10 cellular contexts compared by ENCODE assay signal in the genomic region with DNA sequence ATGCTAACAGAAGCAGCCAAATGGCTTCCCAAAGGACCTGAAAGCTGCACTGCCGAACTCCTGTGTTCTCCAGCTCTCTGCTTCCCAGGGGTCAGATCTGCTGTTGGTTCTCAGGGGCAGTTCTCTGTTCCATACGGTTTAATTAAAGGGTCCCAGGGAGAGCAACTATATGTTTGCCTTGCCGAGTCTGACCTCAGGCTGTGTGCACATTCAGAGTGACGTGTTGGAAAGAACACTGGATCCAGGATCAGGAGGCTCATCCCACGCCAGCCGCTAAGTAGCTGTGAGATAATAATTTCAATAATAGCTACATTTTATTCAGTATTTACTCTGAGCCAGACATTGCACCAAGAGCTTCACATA. TPM values are rescaled to one million over a fixed set of nuclear protein-coding genes. Genes with fewer than 3 reads are reported as not detected.
DNase-seq lines count a peak whose midpoint lies in the region; ATAC-seq, FAIRE-seq and TF ChIP-seq lines count a peak whose summit lies in the region.
"Had no signal": no experiment of that assay in that cellular context is flagged by ENCODE, and none has a peak within 500 bp of the region (broad histone marks: within the 10 kb centered on the region; RNA-seq: fewer than 3 reads in every experiment).

No MANE protein-coding gene starts in this region.

- no peak overlapping the region for H3K27ac ChIP-seq in BLaER1 treated with 17β-estradiol and CSF1 and Interleukin-3, amounts not matched to agents 10 nM and 100 nM
- no peak overlapping the region for H3K27ac ChIP-seq in endodermal cell (ENCODE audit: low read depth, low read length)
- H3K27ac ChIP-seq: lower lobe of right lung had no signal

- H3K4me3 Mint-ChIP-seq in endodermal cell (no peak overlapping the region), nephron (peak overlapping the region in 1 of 3 experiments; percentile 62)
- H3K4me3 Mint-ChIP-seq: activated naive CD8-positive, alpha-beta T cell treated with anti-CD3 and anti-CD28 coated beads, Interleukin-2, amount 50 U/mL, for 24 hours had no signal

- H3K27me3 Mint-ChIP-seq in endodermal cell (ENCODE audit: insufficient read depth) (peaks cover 5% of the 10 kb centered on the region), nephron (ENCODE audit: low read depth) (no peaks in the 10 kb centered on the region)
- H3K27me3 Mint-ChIP-seq: activated naive CD8-positive, alpha-beta T cell treated with anti-CD3 and anti-CD28 coated beads, Interleukin-2, amount 50 U/mL, for 24 hours had no signal

- H3K4me3 ChIP-seq in BLaER1 treated with 17β-estradiol and CSF1 and Interleukin-3, amounts not matched to agents 10 nM and 100 nM: no peak overlapping the region
- no peak overlapping the region for H3K4me3 ChIP-seq in endodermal cell (ENCODE audit: low read length)
- H3K4me3 ChIP-seq: lower lobe of right lung had no signal

- H3K27ac Mint-ChIP-seq in endodermal cell (no peak overlapping the region), nephron (peak overlapping the region in 2 of 3 experiments; percentile 18 to 54)
- H3K27ac Mint-ChIP-seq: activated naive CD8-positive, alpha-beta T cell treated with anti-CD3 and anti-CD28 coated beads, Interleukin-2, amount 50 U/mL, for 24 hours had no signal

- peak; percentile 18 for ATAC-seq in HG03354 (IDR thresholded peaks at IDR 0.05; ENCODE audit: poor library complexity, severe bottlenecking, unreplicated experiment)
- no peak for ATAC-seq in HG03108 (IDR thresholded peaks at IDR 0.05; ENCODE audit: unreplicated experiment)

- H3K4me1 Mint-ChIP-seq in endodermal cell (peaks cover 1% of the 10 kb centered on the region), nephron (peaks cover 30% of the 10 kb centered on the region)

- no peaks in the 10 kb centered on the region for H3K36me3 ChIP-seq in BLaER1 treated with 17β-estradiol and CSF1 and Interleukin-3, amounts not matched to agents 10 nM and 100 nM
- no peaks in the 10 kb centered on the region for H3K36me3 ChIP-seq in endodermal cell (ENCODE audit: control insufficient read depth, insufficient read depth, low read length)
- H3K36me3 ChIP-seq: lower lobe of right lung had no signal

- H3K36me3 Mint-ChIP-seq in endodermal cell (ENCODE audit: low read depth): no peaks in the 10 kb centered on the region
- no peaks in the 10 kb centered on the region for H3K36me3 Mint-ChIP-seq in nephron (ENCODE audit: low read depth)

- TF ChIP-seq CTCF in endodermal cell (conservative IDR thresholded peaks at IDR 0.05) (peak; percentile 5), nephron (IDR thresholded peaks at IDR 0.05; ENCODE audit: unreplicated experiment in 3 of 3) (peak in 1 of 3 experiments; percentile 22)

- H3K9me3 Mint-ChIP-seq in endodermal cell: peaks cover 11% of the 10 kb centered on the region
- no peaks in the 10 kb centered on the region for H3K9me3 Mint-ChIP-seq in nephron
- H3K9me3 Mint-ChIP-seq: activated naive CD8-positive, alpha-beta T cell treated with anti-CD3 and anti-CD28 coated beads, Interleukin-2, amount 50 U/mL, for 24 hours had no signal

- H3K4me2 ChIP-seq in BLaER1 treated with 17β-estradiol and CSF1 and Interleukin-3, amounts not matched to agents 10 nM and 100 nM: peak overlapping the region in 7 of 11 experiments; percentile 17 to 63 (median 32); a peak in 9 of 22 replicates

- 58 to 69% methylated on average over 2 to 6 of the region's 6 CpGs for WGBS in endodermal cell (ENCODE audit: insufficient coverage in 1 of 2, insufficient read length in 1 of 2), 2 experiments

- H4K20me1 ChIP-seq in BLaER1 treated with 17β-estradiol and CSF1 and Interleukin-3, amounts not matched to agents 10 nM and 100 nM: peaks cover 0 to 10% (median 0%) of the 10 kb centered on the region in 11 experiments; a peak in 1 of 22 replicates

- peaks cover 6 to 11% (median 10%) of the 10 kb centered on the region in 11 experiments; a peak in 18 of 22 replicates for H3K9me3 ChIP-seq in BLaER1 treated with 17β-estradiol and CSF1 and Interleukin-3, amounts not matched to agents 10 nM and 100 nM (replicated peaks in 1 of 11)
- peaks cover 8% of the 10 kb centered on the region for H3K9me3 ChIP-seq in endodermal cell (ENCODE audit: control insufficient read depth, low read length)
- H3K9me3 ChIP-seq: lower lobe of right lung had no signal

- no peak for DNase-seq in endodermal cell
- DNase-seq in H54 (ENCODE audit: insufficient read length, low spot score): no peak
- no peak for DNase-seq in epidermal melanocyte (ENCODE audit: insufficient read length, low spot score)
- DNase-seq in RPMI8226: no peak

- no peaks in the 10 kb centered on the region for H3K27me3 ChIP-seq in BLaER1 treated with 17β-estradiol and CSF1 and Interleukin-3, amounts not matched to agents 10 nM and 100 nM
- H3K27me3 ChIP-seq in endodermal cell (ENCODE audit: control insufficient read depth, insufficient read depth, low read length, poor library complexity, severe bottlenecking): no peaks in the 10 kb centered on the region

- TF ChIP-seq POLR2A in H54 (IDR thresholded peaks at IDR 0.05; ENCODE audit: low read depth, low read length): no peak

- H3K4me1 ChIP-seq in BLaER1 treated with 17β-estradiol and CSF1 and Interleukin-3, amounts not matched to agents 10 nM and 100 nM: peaks cover 12 to 54% (median 40%) of the 10 kb centered on the region in 10 experiments
- H3K4me1 ChIP-seq in endodermal cell (ENCODE audit: control insufficient read depth, insufficient read depth, low read length): no peaks in the 10 kb centered on the region

- peak overlapping the region in 4 of 11 experiments; percentile 14 to 46 (median 36); a peak in 2 of 22 replicates for H3K9ac ChIP-seq in BLaER1 treated with 17β-estradiol and CSF1 and Interleukin-3, amounts not matched to agents 10 nM and 100 nM
- H3K9ac ChIP-seq in endodermal cell (ENCODE audit: extremely low read depth, low read length, poor library complexity, severe bottlenecking): no peak overlapping the region

- no peak for FAIRE-seq in H54 (lab: Jason Lieb, UNC)

RNA-seq across cellular contexts. Expression of gene NENF, which starts 23.4 kb away (rescaled TPM):
- 10 to 100 TPM; 27.0 to 35.3 TPM for total RNA-seq in endodermal cell
- 22.5 TPM for polyA plus RNA-seq in endodermal cell (2013, experiment 1 of 2)
- polyA plus RNA-seq in endodermal cell (2013, experiment 2 of 2): 20.2 TPM

RNA-seq across cellular contexts. Expression of gene PACC1, which starts 41.5 kb away (rescaled TPM):
- total RNA-seq in endodermal cell: 10 to 100 TPM; 17.3 to 27.4 TPM
- polyA plus RNA-seq in endodermal cell (2013, experiment 1 of 2): 31.0 TPM
- polyA plus RNA-seq in endodermal cell (2013, experiment 2 of 2): 28.6 TPM
